8 cellular contexts compared by ENCODE assay signal in genomic region chr1:170670751-170671628, GRCh38. TPM values are rescaled to one million over a fixed set of nuclear protein-coding genes. Genes with fewer than 3 reads are reported as not detected.
DNase-seq lines count a peak whose midpoint lies in the region; ATAC-seq lines count a peak whose summit lies in the region.

No MANE protein-coding gene starts in this region.

- CTCF ChIA-PET in activated CD8-positive, alpha-beta T cell treated with anti-CD3 and anti-CD28 coated beads, Interleukin-2, amount 10 ng/mL, durations not matched to agents 7 days and 5 days (lab: Charles Lee), result no interaction called here

- peaks cover 12% of the 10 kb centered on the region for H3K36me3 Mint-ChIP-seq in activated CD8-positive, alpha-beta T cell treated with anti-CD3 and anti-CD28 coated beads, Interleukin-2, amount 10 ng/mL, durations not matched to agents 7 days and 5 days (ENCODE audit: low read depth)

- peaks cover 66% of the 10 kb centered on the region for H3K27me3 Mint-ChIP-seq in activated CD8-positive, alpha-beta T cell treated with anti-CD3 and anti-CD28 coated beads, Interleukin-2, amount 10 ng/mL, durations not matched to agents 7 days and 5 days (ENCODE audit: low read depth)

- peaks cover 12% of the 10 kb centered on the region for H3K4me1 Mint-ChIP-seq in activated CD8-positive, alpha-beta T cell treated with anti-CD3 and anti-CD28 coated beads, Interleukin-2, amount 10 ng/mL, durations not matched to agents 7 days and 5 days (ENCODE audit: low read depth)

- ATAC-seq in GM18868 (IDR thresholded peaks at IDR 0.05; ENCODE audit: unreplicated experiment), result peak; percentile 69
- ATAC-seq in activated CD8-positive, alpha-beta T cell treated with anti-CD3 and anti-CD28 coated beads, Interleukin-2, amount 10 ng/mL, durations not matched to agents 7 days and 5 days, result no peak
- no peak for ATAC-seq in GM18511 (IDR thresholded peaks at IDR 0.05; ENCODE audit: unreplicated experiment)
- no peak for ATAC-seq in HG03457 (IDR thresholded peaks at IDR 0.05; ENCODE audit: unreplicated experiment)

- no peaks in the 10 kb centered on the region for H3K9me3 Mint-ChIP-seq in activated CD8-positive, alpha-beta T cell treated with anti-CD3 and anti-CD28 coated beads, Interleukin-2, amount 10 ng/mL, durations not matched to agents 7 days and 5 days (ENCODE audit: insufficient read depth)

- POLR2A ChIA-PET in activated CD8-positive, alpha-beta T cell treated with anti-CD3 and anti-CD28 coated beads, Interleukin-2, amount 10 ng/mL, durations not matched to agents 7 days and 5 days (lab: Charles Lee), result no interaction called here

- H3K27ac Mint-ChIP-seq in activated CD8-positive, alpha-beta T cell treated with anti-CD3 and anti-CD28 coated beads, Interleukin-2, amount 10 ng/mL, durations not matched to agents 7 days and 5 days, result no peak overlapping the region

- peak; percentile 34 for DNase-seq in activated CD8-positive, alpha-beta T cell treated with anti-CD3 and anti-CD28 coated beads, Interleukin-2, amount 10 ng/mL, durations not matched to agents 7 days and 5 days
- DNase-seq in hepatic stellate cell (ENCODE audit: low spot score), result peak; percentile 43
- peak; percentile 47 to 56 for DNase-seq in stimulated activated CD4-positive, alpha-beta T cell treated with anti-CD3 and anti-CD28 coated beads, Interleukin-2, amount 100 ng/mL, for 48 hours
- DNase-seq in NCI-H1048 (lab: John Stamatoyannopoulos, UW), result no peak
- DNase-seq in NCI-H128 (lab: John Stamatoyannopoulos, UW; ENCODE audit: unreplicated experiment), result no peak

- no peak overlapping the region for H3K4me3 Mint-ChIP-seq in activated CD8-positive, alpha-beta T cell treated with anti-CD3 and anti-CD28 coated beads, Interleukin-2, amount 10 ng/mL, durations not matched to agents 7 days and 5 days

RNA-seq across cellular contexts. Expression of gene PRRX1, which starts 7.1 kb away (rescaled TPM):
- not detected for total RNA-seq in activated CD8-positive, alpha-beta T cell treated with anti-CD3 and anti-CD28 coated beads, Interleukin-2, amount 10 ng/mL, durations not matched to agents 7 days and 5 days

Comparison
In these comparisons a context has a peak if more than half of its experiments do, and no peak if none do; other contexts are left out.
1. DNase-seq: peak in activated CD8-positive, alpha-beta T cell treated with anti-CD3 and anti-CD28 coated beads, Interleukin-2, amount 10 ng/mL, durations not matched to agents 7 days and 5 days (single experiment), hepatic stellate cell (single experiment) and stimulated activated CD4-positive, alpha-beta T cell treated with anti-CD3 and anti-CD28 coated beads, Interleukin-2, amount 100 ng/mL, for 48 hours (2 of 2); none in NCI-H1048 (single experiment) and NCI-H128 (single experiment).